ENCODE assay signal across 14 cellular contexts in genomic region chr21:46429754-46430681, GRCh38. TPM values are rescaled to one million over a fixed set of nuclear protein-coding genes. Genes with fewer than 3 reads are reported as not detected.
DNase-seq lines count a peak whose midpoint lies in the region; ATAC-seq and TF ChIP-seq lines count a peak whose summit lies in the region.
"Had no signal": no experiment of that assay in that cellular context is flagged by ENCODE, and none has a peak within 500 bp of the region (broad histone marks: within the 10 kb centered on the region; RNA-seq: fewer than 3 reads in every experiment).

No MANE protein-coding gene starts in this region.

- H3K27me3 ChIP-seq in spleen (replicated peaks in 1 of 7) = no peaks in the 10 kb centered on the region
- H3K27me3 ChIP-seq: MG63 had no signal

- intact Hi-C loops in spleen (cut with DNase I; ENCODE audit: low total_unique reads) = no loop called here

- POLR2A ChIA-PET in WTC11 (lab: Charles Lee) = no interaction called here

- H3K4me1 ChIP-seq in spleen = no peaks in the 10 kb centered on the region

- peaks cover 11% of the 10 kb centered on the region for H3K36me3 Mint-ChIP-seq in activated naive CD8-positive, alpha-beta T cell
- peaks cover 20% of the 10 kb centered on the region for H3K36me3 Mint-ChIP-seq in activated naive CD8-positive, alpha-beta T cell treated with anti-CD3 and anti-CD28 coated beads for 36 hours
- peaks cover 33% of the 10 kb centered on the region for H3K36me3 Mint-ChIP-seq in WTC11
- peaks cover 18 to 36% (median 27%) of the 10 kb centered on the region in 3 donors for H3K36me3 Mint-ChIP-seq in immature natural killer cell
- peaks cover 18% of the 10 kb centered on the region for H3K36me3 Mint-ChIP-seq in activated T-cell treated with anti-CD3 and anti-CD28 coated beads, Interleukin-2, amount 50 U/mL, for 4 hours (ENCODE audit: insufficient read depth)

- TF ChIP-seq CTCF in WTC11 (IDR thresholded peaks at IDR 0.05) (no peak), spleen (IDR thresholded peaks at IDR 0.05 in 8 of 11, conservative IDR thresholded peaks at IDR 0.05 in 3 of 11) (no peak)

- DNase-seq in activated naive CD8-positive, alpha-beta T cell treated with anti-CD3 and anti-CD28 coated beads for 36 hours = no peak
- DNase-seq in WTC11 (ENCODE audit: low spot score) (no peak), immature natural killer cell (no peak), spleen (peak; percentile 58)
- DNase-seq in stimulated activated CD4-positive, alpha-beta T cell treated with anti-CD3 and anti-CD28 coated beads, Interleukin-4, amount 100 ng/mL, for 1 hour = no peak
- DNase-seq in activated T-cell treated with anti-CD3 and anti-CD28 coated beads, Interleukin-2, amount 50 U/mL, for 4 hours = no peak
- DNase-seq: C1 segment of cervical spinal cord, EL, MG63, NCI-H1092 treated with DMSO at 0.1 percent for 48 hours, NCI-H510A treated with DMSO at 0.1 percent for 48 hours had no signal

- CTCF ChIA-PET in WTC11 (lab: Charles Lee) = no interaction called here

- TF ChIP-seq POLR2A in spleen (IDR thresholded peaks at IDR 0.05) = no peak

- H3K4me1 Mint-ChIP-seq in activated naive CD8-positive, alpha-beta T cell (ENCODE audit: low read depth) = peaks cover 24% of the 10 kb centered on the region
- peaks cover 14% of the 10 kb centered on the region for H3K4me1 Mint-ChIP-seq in activated naive CD8-positive, alpha-beta T cell treated with anti-CD3 and anti-CD28 coated beads for 36 hours
- H3K4me1 Mint-ChIP-seq in WTC11 (peaks cover 6% of the 10 kb centered on the region), immature natural killer cell (peaks cover 10 to 16% of the 10 kb centered on the region in 2 donors)
- peaks cover 7% of the 10 kb centered on the region for H3K4me1 Mint-ChIP-seq in activated T-cell treated with anti-CD3 and anti-CD28 coated beads, Interleukin-2, amount 50 U/mL, for 4 hours (ENCODE audit: low read depth)

- H3K4me3 ChIP-seq in spleen = no peak overlapping the region
- H3K4me3 ChIP-seq: MG63 had no signal

- H3K36me3 ChIP-seq in spleen = peaks cover 0 to 100% (median 74%) of the 10 kb centered on the region in 6 donors

- no peaks in the 10 kb centered on the region for H3K27me3 Mint-ChIP-seq in activated naive CD8-positive, alpha-beta T cell
- H3K27me3 Mint-ChIP-seq in activated naive CD8-positive, alpha-beta T cell treated with anti-CD3 and anti-CD28 coated beads for 36 hours = no peaks in the 10 kb centered on the region
- H3K27me3 Mint-ChIP-seq in WTC11 (ENCODE audit: low read depth) (no peaks in the 10 kb centered on the region), immature natural killer cell (ENCODE audit: low read depth in 3 of 3) (peaks cover 5 to 19% (median 13%) of the 10 kb centered on the region in 3 donors)
- H3K27me3 Mint-ChIP-seq in activated T-cell treated with anti-CD3 and anti-CD28 coated beads, Interleukin-2, amount 50 U/mL, for 4 hours (ENCODE audit: low read depth) = no peaks in the 10 kb centered on the region

- ATAC-seq in WTC11 (no peak), GM19324 (IDR thresholded peaks at IDR 0.05; ENCODE audit: low FRiP score, unreplicated experiment) (no peak)
- ATAC-seq in activated T-cell treated with anti-CD3 and anti-CD28 coated beads, Interleukin-2, amount 50 U/mL, for 4 hours = no peak
- ATAC-seq: HepG2 had no signal

- no peaks in the 10 kb centered on the region for H3K9me3 Mint-ChIP-seq in activated naive CD8-positive, alpha-beta T cell (ENCODE audit: low read depth)
- H3K9me3 Mint-ChIP-seq in activated naive CD8-positive, alpha-beta T cell treated with anti-CD3 and anti-CD28 coated beads for 36 hours = no peaks in the 10 kb centered on the region
- H3K9me3 Mint-ChIP-seq in WTC11 (no peaks in the 10 kb centered on the region), immature natural killer cell (no peaks in the 10 kb centered on the region)
- no peaks in the 10 kb centered on the region for H3K9me3 Mint-ChIP-seq in activated T-cell treated with anti-CD3 and anti-CD28 coated beads, Interleukin-2, amount 50 U/mL, for 4 hours

- H3K4me3 Mint-ChIP-seq in activated naive CD8-positive, alpha-beta T cell = peak overlapping the region; percentile 40
- no peak overlapping the region for H3K4me3 Mint-ChIP-seq in activated naive CD8-positive, alpha-beta T cell treated with anti-CD3 and anti-CD28 coated beads for 36 hours
- H3K4me3 Mint-ChIP-seq in WTC11 (no peak overlapping the region), immature natural killer cell (no peak overlapping the region)
- no peak overlapping the region for H3K4me3 Mint-ChIP-seq in activated T-cell treated with anti-CD3 and anti-CD28 coated beads, Interleukin-2, amount 50 U/mL, for 4 hours

- H3K9me3 ChIP-seq in spleen = no peaks in the 10 kb centered on the region
- H3K9me3 ChIP-seq: MG63 had no signal

- H3K27ac ChIP-seq in spleen = no peak overlapping the region

- H3K27ac Mint-ChIP-seq in activated naive CD8-positive, alpha-beta T cell = no peak overlapping the region
- no peak overlapping the region for H3K27ac Mint-ChIP-seq in activated naive CD8-positive, alpha-beta T cell treated with anti-CD3 and anti-CD28 coated beads for 36 hours
- peak overlapping the region; percentile 83 for H3K27ac Mint-ChIP-seq in WTC11
- peak overlapping the region; percentile 28 to 81 (median 58) for H3K27ac Mint-ChIP-seq in immature natural killer cell

- 90 to 94% (median 92%) methylated on average over 22 to 31 of the region's 31 CpGs for WGBS in spleen, 5 donors

TF ChIP-seq in WTC11, 78 proteins besides CTCF, POLR2A, EP300 and RAD21:
- no peak for TF ChIP-seq NFYB (CRISPR knock-in tag; conservative IDR thresholded peaks at IDR 0.05; ENCODE audit: low read depth)
- TF ChIP-seq AR (CRISPR knock-in tag; IDR thresholded peaks at IDR 0.05) = no peak
- TF ChIP-seq CBFB (CRISPR knock-in tag; IDR thresholded peaks at IDR 0.05; ENCODE audit: low read depth) = no peak
- no peak for TF ChIP-seq ESRRA (CRISPR knock-in tag; IDR thresholded peaks at IDR 0.05; ENCODE audit: borderline replicate concordance)
- no peak for TF ChIP-seq MAX (CRISPR knock-in tag; IDR thresholded peaks at IDR 0.05)

RNA-seq across cellular contexts. Expression of gene DIP2A, which starts 28.7 kb away (rescaled TPM):
- 10 to 100 TPM; 19.0 to 21.2 TPM for total RNA-seq in activated naive CD8-positive, alpha-beta T cell treated with anti-CD3 and anti-CD28 coated beads for 36 hours
- total RNA-seq in WTC11 (2021) = 36.7 to 39.4 TPM (median 38.8 TPM) in 3 replicates
- 10 to 100 TPM; 23.1 to 64.8 (median 26.9) TPM for polyA plus RNA-seq in immature natural killer cell
- 10 to 100 TPM; 50.1 to 96.7 (median 68.6) TPM for total RNA-seq in spleen
- 10 to 100 TPM; 14.7 to 22.2 (median 22.1) TPM for polyA plus RNA-seq in spleen
- 10 to 100 TPM; 17.8 to 19.5 (median 18.9) TPM for total RNA-seq in activated T-cell treated with anti-CD3 and anti-CD28 coated beads, Interleukin-2, amount 50 U/mL, for 4 hours

Comparison
In these comparisons a context has a peak if more than half of its experiments do, and no peak if none do; other contexts are left out.
1. H3K27ac Mint-ChIP-seq: peak in WTC11 (single experiment) and immature natural killer cell (6 of 6); none in activated naive CD8-positive, alpha-beta T cell (single experiment) and activated naive CD8-positive, alpha-beta T cell treated with anti-CD3 and anti-CD28 coated beads for 36 hours (single experiment).